ENCODE assay signal across 18 cellular contexts in genomic region chr20:56558968-56559367, GRCh38. TPM values are rescaled to one million over a fixed set of nuclear protein-coding genes. Genes with fewer than 3 reads are reported as not detected.
DNase-seq lines count a peak whose midpoint lies in the region; ATAC-seq and TF ChIP-seq lines count a peak whose summit lies in the region.
"Had no signal": no experiment of that assay in that cellular context is flagged by ENCODE, and none has a peak within 500 bp of the region (broad histone marks: within the 10 kb centered on the region; RNA-seq: fewer than 3 reads in every experiment).

No MANE protein-coding gene starts in this region.

- H3K4me3 ChIP-seq in heart right ventricle (no peak overlapping the region), HCT116 (replicated peaks in 1 of 2; ENCODE audit: low read depth in 1 of 2, low read length in 2 of 2) (no peak overlapping the region), OCI-LY7 (ENCODE audit: low read depth, low read length, poor library complexity, severe bottlenecking) (no peak overlapping the region), gastroesophageal sphincter (no peak overlapping the region), HAP-1 (no peak overlapping the region)
- H3K4me3 ChIP-seq: BLaER1 treated with 17β-estradiol and CSF1 and Interleukin-3, amounts not matched to agents 10 nM and 100 nM had no signal

- peak overlapping the region; percentile 38 for H3K4me2 ChIP-seq in HCT116 (ENCODE audit: low read length)
- no peak overlapping the region for H3K4me2 ChIP-seq in OCI-LY7 (ENCODE audit: low read length)
- H3K4me2 ChIP-seq: BLaER1 treated with 17β-estradiol and CSF1 and Interleukin-3, amounts not matched to agents 10 nM and 100 nM had no signal

- CTCF ChIA-PET in HCT116 (lab: Charles Lee) (no interaction called here), OCI-LY7 (lab: Charles Lee; ENCODE audit: unreplicated experiment) (no interaction called here)

- peak overlapping the region in 7 of 10 donors; percentile 30 to 76 (median 61) for H3K27ac ChIP-seq in heart right ventricle
- H3K27ac ChIP-seq in HCT116 (ENCODE audit: low read depth, low read length) = no peak overlapping the region
- no peak overlapping the region for H3K27ac ChIP-seq in OCI-LY7 (ENCODE audit: low read depth, low read length, poor library complexity, severe bottlenecking)
- no peak overlapping the region for H3K27ac ChIP-seq in gastroesophageal sphincter
- H3K27ac ChIP-seq: BLaER1 treated with 17β-estradiol and CSF1 and Interleukin-3, amounts not matched to agents 10 nM and 100 nM had no signal

- H3K4me1 Mint-ChIP-seq in neural crest cell = no peaks in the 10 kb centered on the region

- no peak for TF ChIP-seq RAD21 in HCT116 (IDR thresholded peaks at IDR 0.05; ENCODE audit: low read depth)

- H3K36me3 ChIP-seq in heart right ventricle = no peaks in the 10 kb centered on the region
- H3K36me3 ChIP-seq in HCT116 (ENCODE audit: control insufficient read depth in 1 of 2, insufficient read depth in 2 of 2, low read length in 2 of 2) = no peaks in the 10 kb centered on the region
- H3K36me3 ChIP-seq in OCI-LY7 (ENCODE audit: insufficient read depth, low read length) = no peaks in the 10 kb centered on the region
- H3K36me3 ChIP-seq in gastroesophageal sphincter = no peaks in the 10 kb centered on the region
- no peaks in the 10 kb centered on the region for H3K36me3 ChIP-seq in HAP-1 (replicated peaks)
- H3K36me3 ChIP-seq: BLaER1 treated with 17β-estradiol and CSF1 and Interleukin-3, amounts not matched to agents 10 nM and 100 nM had no signal

- RAD21 ChIA-PET in HCT116 (lab: Charles Lee; ENCODE audit: low non-redundant PET in 1 of 2, low total read pairs in 2 of 2, uncharacterized antibody in 2 of 2, unreplicated experiment in 2 of 2) = no interaction called here

- no peaks in the 10 kb centered on the region for H3K9me3 Mint-ChIP-seq in neural crest cell
- H3K9me3 Mint-ChIP-seq: CD8-positive, alpha-beta T cell had no signal

- peaks cover 3% of the 10 kb centered on the region for H3K27me3 Mint-ChIP-seq in neural crest cell (ENCODE audit: low read depth)
- H3K27me3 Mint-ChIP-seq: B cell had no signal

- no peak for TF ChIP-seq EP300 in gastroesophageal sphincter (IDR thresholded peaks at IDR 0.05)

- POLR2A ChIA-PET in HCT116 (lab: Charles Lee) (no interaction called here), OCI-LY7 (lab: Charles Lee) (no interaction called here)

- peak overlapping the region; percentile 62 for H3K27ac Mint-ChIP-seq in neural crest cell (ENCODE audit: unreplicated experiment)
- H3K27ac Mint-ChIP-seq: B cell; CD8-positive, alpha-beta T cell had no signal

- H3K4me1 ChIP-seq in heart right ventricle = peaks cover 0 to 29% (median 15%) of the 10 kb centered on the region in 9 donors
- peaks cover 22 to 45% of the 10 kb centered on the region in 2 experiments for H3K4me1 ChIP-seq in HCT116 (ENCODE audit: control insufficient read depth in 1 of 2, insufficient read depth in 2 of 2, low read length in 2 of 2)
- H3K4me1 ChIP-seq in OCI-LY7 (ENCODE audit: insufficient read depth, low read length, poor library complexity, severe bottlenecking) = peaks cover 15% of the 10 kb centered on the region
- H3K4me1 ChIP-seq in gastroesophageal sphincter = peaks cover 0 to 14% (median 8%) of the 10 kb centered on the region in 3 donors
- peaks cover 9% of the 10 kb centered on the region for H3K4me1 ChIP-seq in HAP-1

- DNase-seq in heart right ventricle (peak; percentile 16 to 18), Right ventricle myocardium superior (no peak), HCT116 (ENCODE audit: low read depth, low spot score) (no peak), OCI-LY7 (ENCODE audit: low spot score) (no peak), neural crest cell (ENCODE audit: low read depth, low spot score) (no peak), HAP-1 (ENCODE audit: low spot score in 2 of 2) (no peak)
- DNase-seq: Calu3; CD8-positive, alpha-beta T cell; DMS79 treated with DMSO at 0.1 percent for 48 hours; GF-D8; GOT3; H7; IMR-90 had no signal

- peak overlapping the region; percentile 93 for H2AFZ ChIP-seq in HCT116 (ENCODE audit: low read depth, low read length, poor library complexity, severe bottlenecking)
- 0 out of 2 replicates have a peak overlapping the region, but pooled peaks have one; percentile 19 for H2AFZ ChIP-seq in OCI-LY7 (ENCODE audit: low read length)

- no peaks in the 10 kb centered on the region for H4K20me1 ChIP-seq in HCT116 (ENCODE audit: insufficient read depth)
- H4K20me1 ChIP-seq in OCI-LY7 (ENCODE audit: insufficient read depth, low read length) = no peaks in the 10 kb centered on the region
- H4K20me1 ChIP-seq: BLaER1 treated with 17β-estradiol and CSF1 and Interleukin-3, amounts not matched to agents 10 nM and 100 nM had no signal

- no peaks in the 10 kb centered on the region for H3K9me2 ChIP-seq in HCT116 (ENCODE audit: insufficient read depth)
- no peaks in the 10 kb centered on the region for H3K9me2 ChIP-seq in OCI-LY7 (ENCODE audit: insufficient read depth, low read length)

- peak in 7 of 8 donors; percentile 9 to 63 (median 40) for ATAC-seq in heart right ventricle
- no peak for ATAC-seq in Right ventricle myocardium superior (ENCODE audit: poor library complexity)
- no peak for ATAC-seq in HCT116
- no peak for ATAC-seq in gastroesophageal sphincter
- ATAC-seq: CD8-positive, alpha-beta T cell had no signal

- H3K27me3 ChIP-seq in heart right ventricle (no peaks in the 10 kb centered on the region), HCT116 (ENCODE audit: insufficient read depth, low read length) (no peaks in the 10 kb centered on the region), gastroesophageal sphincter (no peaks in the 10 kb centered on the region), HAP-1 (ENCODE audit: low read depth) (no peaks in the 10 kb centered on the region)
- H3K27me3 ChIP-seq: BLaER1 treated with 17β-estradiol and CSF1 and Interleukin-3, amounts not matched to agents 10 nM and 100 nM had no signal

- in situ Hi-C loops in HAP-1 (cut with MboI; ENCODE audit: low sequenced_read_pairs) = no loop called here

- no peak overlapping the region for H3K9ac ChIP-seq in HCT116 (ENCODE audit: low read length)
- H3K9ac ChIP-seq: BLaER1 treated with 17β-estradiol and CSF1 and Interleukin-3, amounts not matched to agents 10 nM and 100 nM had no signal

- H3K36me3 Mint-ChIP-seq in neural crest cell (ENCODE audit: low read depth) = no peaks in the 10 kb centered on the region
- H3K36me3 Mint-ChIP-seq: CD8-positive, alpha-beta T cell had no signal

- BruUV-seq in HCT116 (replicated peaks; lab: Mats Ljungman, UMichigan) = no TSS peak
- no TSS peak for BruUV-seq in OCI-LY7 (replicated peaks; lab: Mats Ljungman, UMichigan)

- H3K4me3 Mint-ChIP-seq in neural crest cell = no peak overlapping the region
- H3K4me3 Mint-ChIP-seq: B cell; CD8-positive, alpha-beta T cell had no signal

- no peak for TF ChIP-seq CTCF in heart right ventricle (IDR thresholded peaks at IDR 0.05)
- TF ChIP-seq CTCF in HCT116 (IDR thresholded peaks at IDR 0.05 in 2 of 3, conservative IDR thresholded peaks at IDR 0.05 in 1 of 3; ENCODE audit: borderline replicate concordance in 1 of 3, insufficient read depth in 1 of 3, low read depth in 2 of 3, low read length in 2 of 3) = no peak
- TF ChIP-seq CTCF in OCI-LY7 (conservative IDR thresholded peaks at IDR 0.05; ENCODE audit: low read length) = no peak
- TF ChIP-seq CTCF in neural crest cell (conservative IDR thresholded peaks at IDR 0.05) = no peak
- TF ChIP-seq CTCF in gastroesophageal sphincter (IDR thresholded peaks at IDR 0.05) = no peak

- WGBS in heart right ventricle, 2 donors = 51 to 58% methylated on average over 6 of the region's 6 CpGs
- WGBS in gastroesophageal sphincter (ENCODE audit: low coverage in 1 of 2), 2 donors = 48 to 96% methylated on average over 3 to 6 of the region's 6 CpGs

- no peaks in the 10 kb centered on the region for H3K79me2 ChIP-seq in HCT116 (ENCODE audit: insufficient read depth, low read length)
- no peaks in the 10 kb centered on the region for H3K79me2 ChIP-seq in OCI-LY7 (ENCODE audit: insufficient read depth, low read depth, low read length)

- intact Hi-C loops in heart right ventricle (cut with DNase I) = loop anchor here in 2 of 10 donors (10.0 kb wide), 2 partner anchors 164 to 786 kb away; partner anchors contain the start of genes AURKA (in 1 of the 2) and CSTF1 (in 1 of the 2)
- intact Hi-C loops in Right ventricle myocardium superior (cut with DNase I) = no loop called here
- intact Hi-C loops in HCT116 (cut with micrococcal nuclease) = no loop called here
- intact Hi-C loops in OCI-LY7 (cut with micrococcal nuclease; ENCODE audit: unreplicated experiment) = no loop called here

- H3K9me3 ChIP-seq in heart right ventricle (peaks cover 0 to 4% (median 0%) of the 10 kb centered on the region in 11 donors), HCT116 (ENCODE audit: control insufficient read depth in 1 of 2, insufficient read depth in 1 of 2, low read depth in 1 of 2, low read length in 2 of 2) (no peaks in the 10 kb centered on the region), OCI-LY7 (ENCODE audit: low read length) (no peaks in the 10 kb centered on the region), gastroesophageal sphincter (no peaks in the 10 kb centered on the region), HAP-1 (no peaks in the 10 kb centered on the region)
- H3K9me3 ChIP-seq: BLaER1 treated with 17β-estradiol and CSF1 and Interleukin-3, amounts not matched to agents 10 nM and 100 nM had no signal

- TF ChIP-seq POLR2A in HCT116 (IDR thresholded peaks at IDR 0.05; ENCODE audit: borderline replicate concordance, extremely low read depth, insufficient read depth, insufficient read length) = no peak
- no peak for TF ChIP-seq POLR2A in gastroesophageal sphincter (IDR thresholded peaks at IDR 0.05)

TF ChIP-seq in HCT116, 20 proteins besides CTCF, POLR2A, EP300 and RAD21 (continues in another document):
- TF ChIP-seq ATF3 (IDR thresholded peaks at IDR 0.05) = no peak

RNA-seq across cellular contexts. Expression of gene FAM209B, which starts 25.9 kb away (rescaled TPM):
- total RNA-seq in heart right ventricle = under 1 TPM in 1 of 10 donors, not detected in 9; 0.34 TPM
- 1 to 10 TPM in 1 of 2 donors, under 1 TPM in 1; 0.62 to 1.1 TPM for polyA plus RNA-seq in heart right ventricle
- 0.35 TPM for total RNA-seq in Right ventricle myocardium superior
- total RNA-seq in HCT116 (2021; ENCODE audit: unreplicated experiment) = not detected
- 0.26 and 0.30 TPM in 2 replicates for polyA plus RNA-seq in HCT116 (2012)
- total RNA-seq in OCI-LY7 (2014; rRNA removed; shearing (Covaris generic)) = not detected in 2 replicates
- total RNA-seq in OCI-LY7 (2022) = not detected in 2 replicates
- total RNA-seq in neural crest cell = 0.55 TPM in 1 of 2 replicates, not detected in the other
- total RNA-seq in gastroesophageal sphincter = 1 to 10 TPM in 1 of 4 donors, not detected in 3; 4.3 TPM
- total RNA-seq: A172, Calu3, HT1080, IMR-90 had no signal

RNA-seq across cellular contexts. Expression of gene FAM209A, which starts 34.4 kb away (rescaled TPM):
- not detected for total RNA-seq in heart right ventricle
- under 1 TPM in 1 of 2 donors, not detected in 1; 0.04 TPM for polyA plus RNA-seq in heart right ventricle
- total RNA-seq in Right ventricle myocardium superior = not detected
- total RNA-seq in HCT116 (2021; ENCODE audit: unreplicated experiment) = 0.34 TPM
- polyA plus RNA-seq in HCT116 (2012) = 0.29 and 0.34 TPM in 2 replicates
- 0.82 TPM in 1 of 2 replicates, not detected in the other for total RNA-seq in OCI-LY7 (2014; rRNA removed; shearing (Covaris generic))
- total RNA-seq in OCI-LY7 (2022) = 0.70 TPM in 1 of 2 replicates, not detected in the other
- total RNA-seq in neural crest cell = 0.42 and 0.50 TPM in 2 replicates
- under 1 TPM in 1 of 4 donors, not detected in 3; 0.66 TPM for total RNA-seq in gastroesophageal sphincter
- total RNA-seq: A172, HT1080 had no signal

Comparison
In these comparisons a context has a peak if more than half of its experiments do, and no peak if none do; other contexts are left out.
1. ATAC-seq: peak in heart right ventricle (7 of 8); none in Right ventricle myocardium superior (single experiment), HCT116 (single experiment) and gastroesophageal sphincter (single experiment).
2. DNase-seq: peak in heart right ventricle (2 of 2); none in Right ventricle myocardium superior (single experiment), HCT116 (single experiment), OCI-LY7 (single experiment), neural crest cell (single experiment) and HAP-1 (0 of 2).
3. H3K27ac ChIP-seq: peak in heart right ventricle (7 of 10); none in HCT116 (single experiment), OCI-LY7 (single experiment) and gastroesophageal sphincter (0 of 4).